In the genomic region with DNA sequence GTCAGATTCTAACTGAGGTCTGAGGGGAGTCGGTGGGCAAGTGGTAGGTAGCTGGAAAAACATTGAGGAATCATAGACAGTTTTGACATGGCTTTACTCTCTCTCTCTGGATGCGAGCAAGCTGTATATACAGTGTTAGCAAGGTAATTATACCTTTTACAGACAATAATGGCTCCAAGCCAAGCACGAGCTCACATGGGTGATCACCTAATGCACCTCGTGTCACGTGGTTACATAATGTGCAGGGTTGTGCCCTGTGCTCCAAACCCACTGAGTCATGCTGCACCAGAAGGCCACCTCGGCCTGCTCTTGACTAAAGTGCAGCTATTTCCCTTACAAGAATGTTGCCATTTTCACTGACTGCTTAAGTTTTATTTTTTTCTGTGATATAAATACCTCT, we compare ENCODE assay signal across 20 cellular contexts. TPM values are rescaled to one million over a fixed set of nuclear protein-coding genes. Genes with fewer than 3 reads are reported as not detected.
DNase-seq lines count a peak whose midpoint lies in the region; ATAC-seq, FAIRE-seq and TF ChIP-seq lines count a peak whose summit lies in the region.
"Had no signal": no experiment of that assay in that cellular context is flagged by ENCODE, and none has a peak within 500 bp of the region (broad histone marks: within the 10 kb centered on the region; RNA-seq: fewer than 3 reads in every experiment).

No MANE protein-coding gene starts in this region.

- POLR2A ChIA-PET in A549 (lab: Yijun Ruan, JAX): no interaction called here

- CTCF ChIA-PET in A549 (lab: Yijun Ruan, JAX): interaction anchor here (1.0 to 1.8 kb wide), 3 partner anchors 37 to 91 kb away, joined by 3 to 5 read pairs (median 3); no protein-coding TSS in a partner anchor

- no peak overlapping the region for H3K4me2 ChIP-seq in A549

- no peak for TF ChIP-seq POLR2A in A549 (IDR thresholded peaks at IDR 0.05; ENCODE audit: low read length)

- intact Hi-C loops in colonic mucosa (cut with DNase I): no loop called here

- H3K9ac ChIP-seq in colonic mucosa (ENCODE audit: low read depth in 2 of 2, low read length in 2 of 2): no peak overlapping the region

- TF ChIP-seq RAD21 in A549 (conservative IDR thresholded peaks at IDR 0.05 in 1 of 2, IDR thresholded peaks at IDR 0.05 in 1 of 2): no peak

- no peak for ATAC-seq in A549

- H3K4me1 ChIP-seq in A549 (no peaks in the 10 kb centered on the region), colonic mucosa (no peaks in the 10 kb centered on the region), BE2C (no peaks in the 10 kb centered on the region)
- H3K4me1 ChIP-seq: Caco-2, left ventricle myocardium inferior had no signal

- TF ChIP-seq EP300 in A549 (IDR thresholded peaks at IDR 0.05): no peak

- H3K27me3 ChIP-seq in colonic mucosa: no peaks in the 10 kb centered on the region
- H3K27me3 ChIP-seq in BE2C: no peaks in the 10 kb centered on the region
- H3K27me3 ChIP-seq: ovary had no signal

- 50% methylated on average over 6 of the region's 6 CpGs for WGBS in A549 (ENCODE audit: missing lambda C conversion rate)

- H3K36me3 ChIP-seq in colonic mucosa (no peaks in the 10 kb centered on the region), BE2C (no peaks in the 10 kb centered on the region)
- H3K36me3 ChIP-seq: left ventricle myocardium inferior, ovary had no signal

- H3K9me3 ChIP-seq in A549 (no peaks in the 10 kb centered on the region), colonic mucosa (no peaks in the 10 kb centered on the region), BE2C (no peaks in the 10 kb centered on the region)
- H3K9me3 ChIP-seq: Caco-2, left ventricle myocardium inferior, ovary had no signal

- H3K4me3 ChIP-seq in A549 (no peak overlapping the region), colonic mucosa (no peak overlapping the region), BE2C (ENCODE audit: low read depth, low read length) (no peak overlapping the region)
- H3K4me3 ChIP-seq: left ventricle myocardium inferior, ovary, SK-N-MC had no signal

- DNase-seq in A549 (ENCODE audit: low read depth in 1 of 2, low spot score in 1 of 2): no peak
- DNase-seq in HT-29 (ENCODE audit: low spot score): peak; percentile 33
- DNase-seq in NCI-H345 treated with DMSO at 0.1 percent for 48 hours (lab: John Stamatoyannopoulos, UW; ENCODE audit: unreplicated experiment): peak; percentile 71
- peak; percentile 74 for DNase-seq in colonic mucosa
- DNase-seq in KG1 (lab: John Stamatoyannopoulos, UW): no peak
- no peak for DNase-seq in BE2C
- DNase-seq in activated T-cell treated with anti-CD3 and anti-CD28 coated beads, Interleukin-2, amount 50 U/mL, for 1 hour: no peak
- no peak for DNase-seq in activated CD4-positive, alpha-beta T cell treated with anti-CD3 and anti-CD28 coated beads, Interleukin-2, amount 50 U/mL, for 4 hours
- DNase-seq: activated CD4-positive, alpha-beta memory T cell treated with anti-CD3 and anti-CD28 coated beads for 36 hours; Caco-2; central memory CD4-positive, alpha-beta T cell; HFFc6; IMR-90; left ventricle myocardium inferior; ovary; stimulated activated naive CD4-positive, alpha-beta T cell treated with Interleukin-2 at 50 U/mL for 16 hours had no signal

- FAIRE-seq in A549 (lab: Jason Lieb, UNC): no peak

- H3K27ac ChIP-seq in A549: no peak overlapping the region
- H3K27ac ChIP-seq in colonic mucosa: no peak overlapping the region
- H3K27ac ChIP-seq: left ventricle myocardium inferior, ovary, SK-N-MC had no signal

- no peak for TF ChIP-seq CTCF in A549 (IDR thresholded peaks at IDR 0.05)
- TF ChIP-seq CTCF in colonic mucosa (IDR thresholded peaks at IDR 0.05): no peak
- TF ChIP-seq CTCF in BE2C (IDR thresholded peaks at IDR 0.05; ENCODE audit: low read depth, low read length): no peak

TF ChIP-seq in A549, 52 proteins besides CTCF, POLR2A, EP300 and RAD21:
- TF ChIP-seq, protein P1, sequence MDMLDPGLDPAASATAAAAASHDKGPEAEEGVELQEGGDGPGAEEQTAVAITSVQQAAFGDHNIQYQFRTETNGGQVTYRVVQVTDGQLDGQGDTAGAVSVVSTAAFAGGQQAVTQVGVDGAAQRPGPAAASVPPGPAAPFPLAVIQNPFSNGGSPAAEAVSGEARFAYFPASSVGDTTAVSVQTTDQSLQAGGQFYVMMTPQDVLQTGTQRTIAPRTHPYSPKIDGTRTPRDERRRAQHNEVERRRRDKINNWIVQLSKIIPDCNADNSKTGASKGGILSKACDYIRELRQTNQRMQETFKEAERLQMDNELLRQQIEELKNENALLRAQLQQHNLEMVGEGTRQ (IDR thresholded peaks at IDR 0.05): peak; percentile 22; the same call in 1 of the 2 replicates
- no peak for TF ChIP-seq GATA3 (IDR thresholded peaks at IDR 0.05; ENCODE audit: borderline replicate concordance)
- TF ChIP-seq ZNF302 (CRISPR knock-in tag; IDR thresholded peaks at IDR 0.05): no peak

RNA-seq across cellular contexts. Expression of a gene that starts 7.6 kb away (rescaled TPM):
- polyA plus RNA-seq in A549 (2011; rRNA removed): 0.01 and 0.05 TPM in 2 replicates
- not detected in 2 replicates for polyA plus RNA-seq in A549 (2012; cell fraction: cytosol; rRNA removed)
- not detected in 2 replicates for polyA plus RNA-seq in A549 (2012; cell fraction: nucleus; rRNA removed)
- polyA plus RNA-seq in A549 (2017; fragmentation: RNase III; extraction: RNeasy Plus Mini Kit Qiagen cat#74134 plus additional on column Dnase treatment): 0.01 to 0.03 TPM in 2 of 3 replicates, not detected in the other
- polyA minus RNA-seq in A549 (2011; rRNA and poly(A)+ RNA removed): not detected in 2 replicates
- total RNA-seq in HT-29 (2014; rRNA removed; shearing (Covaris generic)): not detected in 2 replicates
- 1 to 10 TPM; 1.2 to 1.7 TPM for total RNA-seq in colonic mucosa
- polyA plus RNA-seq in BE2C (2012; ENCODE audit: insufficient read depth, insufficient read length, low read depth): not detected
- total RNA-seq: activated CD4-positive, alpha-beta memory T cell treated with anti-CD3 and anti-CD28 coated beads for 36 hours; left ventricle myocardium inferior; OCI-LY7 had no signal

RNA-seq across cellular contexts. Expression of a gene that starts 20.2 kb away (rescaled TPM):
- polyA plus RNA-seq in A549 (2011; rRNA removed) (7.8 and 17.7 TPM in 2 replicates), A549 (2017; fragmentation: RNase III; extraction: RNeasy Plus Mini Kit Qiagen cat#74134 plus additional on column Dnase treatment) (10.0 to 10.7 TPM (median 10.7 TPM) in 3 replicates)
- 2.3 and 2.6 TPM in 2 replicates for polyA plus RNA-seq in A549 (2012; cell fraction: cytosol; rRNA removed)
- 2.7 and 2.9 TPM in 2 replicates for polyA plus RNA-seq in A549 (2012; cell fraction: nucleus; rRNA removed)
- 4.2 and 4.6 TPM in 2 replicates for polyA minus RNA-seq in A549 (2011; rRNA and poly(A)+ RNA removed)
- 6.2 and 9.7 TPM in 2 replicates for total RNA-seq in HT-29 (2014; rRNA removed; shearing (Covaris generic))
- 10 to 100 TPM; 21.9 to 35.9 TPM for total RNA-seq in colonic mucosa
- polyA plus RNA-seq in BE2C (2012; ENCODE audit: insufficient read depth, insufficient read length, low read depth): 0.52 TPM

RNA-seq across cellular contexts. Expression of a gene that starts 52.4 kb away (rescaled TPM):
- polyA plus RNA-seq in A549 (2011; rRNA removed) (not detected in 2 replicates), A549 (2017; fragmentation: RNase III; extraction: RNeasy Plus Mini Kit Qiagen cat#74134 plus additional on column Dnase treatment) (not detected in 3 replicates)
- not detected in 2 replicates for polyA plus RNA-seq in A549 (2012; cell fraction: cytosol; rRNA removed)
- polyA plus RNA-seq in A549 (2012; cell fraction: nucleus; rRNA removed): not detected in 2 replicates
- polyA minus RNA-seq in A549 (2011; rRNA and poly(A)+ RNA removed): not detected in 2 replicates
- not detected in 2 replicates for total RNA-seq in HT-29 (2014; rRNA removed; shearing (Covaris generic))
- 1,000 to 10,000 TPM in 1 of 2 donors, 100 to 1,000 TPM in 1; 938 to 1,116 TPM for total RNA-seq in colonic mucosa
- not detected for polyA plus RNA-seq in BE2C (2012; ENCODE audit: insufficient read depth, insufficient read length, low read depth)
- total RNA-seq: activated CD4-positive, alpha-beta memory T cell treated with anti-CD3 and anti-CD28 coated beads for 36 hours; Caco-2; fibroblast of villous mesenchyme; HFFc6; IMR-90; myocyte; OCI-LY7 had no signal
- polyA plus RNA-seq: IMR-90, ovary had no signal

Comparison
In these comparisons a context has a peak if more than half of its experiments do, and no peak if none do; other contexts are left out.
1. DNase-seq: peak in HT-29 (single experiment), NCI-H345 treated with DMSO at 0.1 percent for 48 hours (single experiment) and colonic mucosa (single experiment); none in A549 (0 of 2), KG1 (single experiment), BE2C (single experiment), activated T-cell treated with anti-CD3 and anti-CD28 coated beads, Interleukin-2, amount 50 U/mL, for 1 hour (single experiment) and activated CD4-positive, alpha-beta T cell treated with anti-CD3 and anti-CD28 coated beads, Interleukin-2, amount 50 U/mL, for 4 hours (0 of 2).
2. RNA of a gene that starts 52.4 kb away (total RNA-seq): 938 to 1,116 TPM in colonic mucosa; not detected in HT-29; every median in the first group is over 100 times any median in the second.